ENCODE assay signal across 8 cellular contexts in genomic region chr7:26090927-26091519, GRCh38.
A peak's percentile ranks its signal among the peaks of the same experiment; 100 is the strongest.
DNase-seq lines count a peak whose midpoint lies in the region; ATAC-seq and TF ChIP-seq lines count a peak whose summit lies in the region.

No MANE protein-coding gene starts in this region.

- POLR2A ChIA-PET in AG04449 (lab: Yijun Ruan, JAX) = interaction anchor here (1.1 to 1.2 kb wide), 3 partner anchors 91 to 107 kb away, joined by 3 to 4 read pairs (median 3); no protein-coding TSS in a partner anchor
- POLR2A ChIA-PET in naive thymus-derived CD8-positive, alpha-beta T cell (lab: Charles Lee) = interaction anchor here (0.7 to 9.3 kb wide), 15 partner anchors 10 to 275 kb away, joined by 3 to 184 read pairs (median 4); partner anchors contain the start of genes CBX3, HNRNPA2B1 and NFE2L3

- H3K9me3 ChIP-seq in SU-DHL-6 (ENCODE audit: insufficient read depth, low read length) = no peaks in the 10 kb centered on the region

- no peaks in the 10 kb centered on the region for H3K27me3 ChIP-seq in SU-DHL-6 (ENCODE audit: low read length)

- H2AFZ ChIP-seq in SU-DHL-6 (ENCODE audit: low read depth, low read length, severe bottlenecking) = no peak overlapping the region

- no peak overlapping the region for H3K4me3 ChIP-seq in AG04449 (ENCODE audit: low read depth, low read length)
- no peak overlapping the region for H3K4me3 ChIP-seq in SU-DHL-6 (ENCODE audit: insufficient read depth, low read length, poor library complexity, severe bottlenecking)
- no peak overlapping the region for H3K4me3 ChIP-seq in epithelial cell of proximal tubule (ENCODE audit: low read depth, low read length)

- H4K20me1 ChIP-seq in SU-DHL-6 (ENCODE audit: low read depth, low read length) = no peaks in the 10 kb centered on the region

- no peak overlapping the region for H3K9ac ChIP-seq in SU-DHL-6 (ENCODE audit: low read length)

- H3K4me2 ChIP-seq in SU-DHL-6 (ENCODE audit: low read depth, low read length, poor library complexity, severe bottlenecking) = no peak overlapping the region

- DNase-seq in AG04449 (ENCODE audit: low read depth, low spot score) (peak; percentile 26), GM10266 (ENCODE audit: extremely low spot score) (peak; percentile 49), NCI-H1092 (lab: John Stamatoyannopoulos, UW) (peak; percentile 66), epithelial cell of proximal tubule (ENCODE audit: low read depth) (peak; percentile 31)
- peak in 3 of 10 donors; percentile 60 to 65 (median 62) for DNase-seq in naive thymus-derived CD8-positive, alpha-beta T cell

- CTCF ChIA-PET in AG04449 (lab: Yijun Ruan, JAX) = interaction anchor here (0.7 to 8.1 kb wide), 44 partner anchors 8 to 1070 kb away, joined by 3 to 174 read pairs (median 4); partner anchors contain the start of genes CBX3 and HNRNPA2B1

- no peak overlapping the region for H3K27ac ChIP-seq in SU-DHL-6 (ENCODE audit: low read depth, low read length)

- no peaks in the 10 kb centered on the region for H3F3A ChIP-seq in SU-DHL-6 (ENCODE audit: insufficient read depth)

- TF ChIP-seq CTCF in AG04449 (IDR thresholded peaks at IDR 0.05; ENCODE audit: insufficient read depth, low read length, missing control alignments) = peak; percentile 57
- TF ChIP-seq CTCF in GM10266 (IDR thresholded peaks at IDR 0.05; ENCODE audit: control insufficient read depth, insufficient read depth, low read depth, missing control alignments) = peak; percentile 71
- TF ChIP-seq CTCF in SU-DHL-6 (IDR thresholded peaks at IDR 0.05; ENCODE audit: insufficient read depth, low read length, poor library complexity, severe bottlenecking) = peak; percentile 90
- TF ChIP-seq CTCF in epithelial cell of proximal tubule (conservative IDR thresholded peaks at IDR 0.05; ENCODE audit: low read depth, low read length) = peak; percentile 87

- H3K4me1 Mint-ChIP-seq in naive thymus-derived CD8-positive, alpha-beta T cell = peaks cover 12 to 25% (median 21%) of the 10 kb centered on the region in 4 donors

- H3K79me2 ChIP-seq in SU-DHL-6 (ENCODE audit: insufficient read depth, low read length) = no peaks in the 10 kb centered on the region

- H3K9me2 ChIP-seq in SU-DHL-6 (replicated peaks; ENCODE audit: insufficient read depth, low read length) = no peaks in the 10 kb centered on the region

- no peaks in the 10 kb centered on the region for H3K36me3 ChIP-seq in SU-DHL-6 (ENCODE audit: low read length)

- H3K27me3 Mint-ChIP-seq in naive thymus-derived CD8-positive, alpha-beta T cell = no peaks in the 10 kb centered on the region

- H3K9me3 Mint-ChIP-seq in naive thymus-derived CD8-positive, alpha-beta T cell = no peaks in the 10 kb centered on the region

- H3K36me3 Mint-ChIP-seq in naive thymus-derived CD8-positive, alpha-beta T cell = no peaks in the 10 kb centered on the region

- H3K4me3 Mint-ChIP-seq in naive thymus-derived CD8-positive, alpha-beta T cell = peak overlapping the region in 6 of 10 donors; percentile 11 to 67 (median 41)

- H3K27ac Mint-ChIP-seq in naive thymus-derived CD8-positive, alpha-beta T cell = peak overlapping the region in 5 of 10 donors; percentile 0 to 49 (median 24)

- peak; percentile 72 to 83 for ATAC-seq in naive thymus-derived CD8-positive, alpha-beta T cell
- ATAC-seq in HG02973 (IDR thresholded peaks at IDR 0.05; ENCODE audit: unreplicated experiment) = no peak
- ATAC-seq in HG02885 (IDR thresholded peaks at IDR 0.05; ENCODE audit: poor library complexity, unreplicated experiment) = no peak

Comparison
In these comparisons a context has a peak if more than half of its experiments do, and no peak if none do; other contexts are left out.
1. ATAC-seq: peak in naive thymus-derived CD8-positive, alpha-beta T cell (2 of 2); none in HG02973 (single experiment) and HG02885 (single experiment).
2. Peak in every context shown above with its lines, with median percentiles within 50 percentile points of each other: CTCF ChIP-seq.